ENCODE assay signal across 2 cellular contexts in the genomic region with DNA sequence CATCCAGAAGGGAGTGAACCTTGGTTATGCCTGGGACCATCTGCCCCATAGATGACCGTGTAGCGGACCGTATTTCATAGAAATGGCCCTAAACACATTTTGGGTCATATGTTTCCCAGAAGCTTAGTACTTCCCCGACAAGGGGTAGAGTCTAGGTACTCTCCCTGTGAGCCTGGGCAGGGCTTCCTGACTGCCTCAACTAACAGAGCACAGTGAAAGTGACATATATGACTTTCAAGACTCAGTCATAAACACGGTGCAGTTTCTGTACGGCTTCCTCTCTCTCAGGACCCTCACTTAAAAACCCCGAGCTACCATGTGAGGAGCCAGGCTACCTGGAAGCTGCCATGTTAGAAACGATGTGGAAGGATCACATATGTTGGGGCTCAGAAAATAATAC.
TF ChIP-seq lines count a peak whose summit lies in the region.

No MANE protein-coding gene starts in this region.

TF ChIP-seq in SK-N-SH treated with all-trans-retinoic acid at 6 μM for 48 hours, 23 proteins besides CTCF, POLR2A, EP300 and RAD21 (continued from another document):
- TF ChIP-seq ZNF8 (CRISPR knock-in tag; IDR thresholded peaks at IDR 0.05) (no peak), ZFP30 (CRISPR knock-in tag; IDR thresholded peaks at IDR 0.05) (no peak), ISL1 (CRISPR knock-in tag; IDR thresholded peaks at IDR 0.05) (no peak), TOX (CRISPR knock-in tag; IDR thresholded peaks at IDR 0.05; ENCODE audit: borderline replicate concordance) (no peak), OSR1 (CRISPR knock-in tag; IDR thresholded peaks at IDR 0.05) (no peak), TCF4 (CRISPR knock-in tag; IDR thresholded peaks at IDR 0.05; ENCODE audit: borderline replicate concordance) (no peak)
- TF ChIP-seq, protein P1, sequence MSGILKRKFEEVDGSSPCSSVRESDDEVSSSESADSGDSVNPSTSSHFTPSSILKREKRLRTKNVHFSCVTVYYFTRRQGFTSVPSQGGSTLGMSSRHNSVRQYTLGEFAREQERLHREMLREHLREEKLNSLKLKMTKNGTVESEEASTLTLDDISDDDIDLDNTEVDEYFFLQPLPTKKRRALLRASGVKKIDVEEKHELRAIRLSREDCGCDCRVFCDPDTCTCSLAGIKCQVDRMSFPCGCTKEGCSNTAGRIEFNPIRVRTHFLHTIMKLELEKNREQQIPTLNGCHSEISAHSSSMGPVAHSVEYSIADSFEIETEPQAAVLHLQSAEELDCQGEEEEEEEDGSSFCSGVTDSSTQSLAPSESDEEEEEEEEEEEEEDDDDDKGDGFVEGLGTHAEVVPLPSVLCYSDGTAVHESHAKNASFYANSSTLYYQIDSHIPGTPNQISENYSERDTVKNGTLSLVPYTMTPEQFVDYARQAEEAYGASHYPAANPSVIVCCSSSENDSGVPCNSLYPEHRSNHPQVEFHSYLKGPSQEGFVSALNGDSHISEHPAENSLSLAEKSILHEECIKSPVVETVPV (CRISPR knock-in tag; IDR thresholded peaks at IDR 0.05) = no peak
- TF ChIP-seq, protein P2, sequence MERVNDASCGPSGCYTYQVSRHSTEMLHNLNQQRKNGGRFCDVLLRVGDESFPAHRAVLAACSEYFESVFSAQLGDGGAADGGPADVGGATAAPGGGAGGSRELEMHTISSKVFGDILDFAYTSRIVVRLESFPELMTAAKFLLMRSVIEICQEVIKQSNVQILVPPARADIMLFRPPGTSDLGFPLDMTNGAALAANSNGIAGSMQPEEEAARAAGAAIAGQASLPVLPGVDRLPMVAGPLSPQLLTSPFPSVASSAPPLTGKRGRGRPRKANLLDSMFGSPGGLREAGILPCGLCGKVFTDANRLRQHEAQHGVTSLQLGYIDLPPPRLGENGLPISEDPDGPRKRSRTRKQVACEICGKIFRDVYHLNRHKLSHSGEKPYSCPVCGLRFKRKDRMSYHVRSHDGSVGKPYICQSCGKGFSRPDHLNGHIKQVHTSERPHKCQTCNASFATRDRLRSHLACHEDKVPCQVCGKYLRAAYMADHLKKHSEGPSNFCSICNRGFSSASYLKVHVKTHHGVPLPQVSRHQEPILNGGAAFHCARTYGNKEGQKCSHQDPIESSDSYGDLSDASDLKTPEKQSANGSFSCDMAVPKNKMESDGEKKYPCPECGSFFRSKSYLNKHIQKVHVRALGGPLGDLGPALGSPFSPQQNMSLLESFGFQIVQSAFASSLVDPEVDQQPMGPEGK (CRISPR knock-in tag; IDR thresholded peaks at IDR 0.05; ENCODE audit: borderline replicate concordance) = no peak
- TF ChIP-seq, protein P3, sequence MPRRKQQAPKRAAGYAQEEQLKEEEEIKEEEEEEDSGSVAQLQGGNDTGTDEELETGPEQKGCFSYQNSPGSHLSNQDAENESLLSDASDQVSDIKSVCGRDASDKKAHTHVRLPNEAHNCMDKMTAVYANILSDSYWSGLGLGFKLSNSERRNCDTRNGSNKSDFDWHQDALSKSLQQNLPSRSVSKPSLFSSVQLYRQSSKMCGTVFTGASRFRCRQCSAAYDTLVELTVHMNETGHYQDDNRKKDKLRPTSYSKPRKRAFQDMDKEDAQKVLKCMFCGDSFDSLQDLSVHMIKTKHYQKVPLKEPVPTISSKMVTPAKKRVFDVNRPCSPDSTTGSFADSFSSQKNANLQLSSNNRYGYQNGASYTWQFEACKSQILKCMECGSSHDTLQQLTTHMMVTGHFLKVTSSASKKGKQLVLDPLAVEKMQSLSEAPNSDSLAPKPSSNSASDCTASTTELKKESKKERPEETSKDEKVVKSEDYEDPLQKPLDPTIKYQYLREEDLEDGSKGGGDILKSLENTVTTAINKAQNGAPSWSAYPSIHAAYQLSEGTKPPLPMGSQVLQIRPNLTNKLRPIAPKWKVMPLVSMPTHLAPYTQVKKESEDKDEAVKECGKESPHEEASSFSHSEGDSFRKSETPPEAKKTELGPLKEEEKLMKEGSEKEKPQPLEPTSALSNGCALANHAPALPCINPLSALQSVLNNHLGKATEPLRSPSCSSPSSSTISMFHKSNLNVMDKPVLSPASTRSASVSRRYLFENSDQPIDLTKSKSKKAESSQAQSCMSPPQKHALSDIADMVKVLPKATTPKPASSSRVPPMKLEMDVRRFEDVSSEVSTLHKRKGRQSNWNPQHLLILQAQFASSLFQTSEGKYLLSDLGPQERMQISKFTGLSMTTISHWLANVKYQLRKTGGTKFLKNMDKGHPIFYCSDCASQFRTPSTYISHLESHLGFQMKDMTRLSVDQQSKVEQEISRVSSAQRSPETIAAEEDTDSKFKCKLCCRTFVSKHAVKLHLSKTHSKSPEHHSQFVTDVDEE (CRISPR knock-in tag; IDR thresholded peaks at IDR 0.05) = no peak

TF ChIP-seq in SK-N-SH, 30 proteins besides CTCF, POLR2A, EP300 and RAD21 (continued from another document):
- TF ChIP-seq RCOR1 (IDR thresholded peaks at IDR 0.05; ENCODE audit: low read length) (no peak), TEAD4 (IDR thresholded peaks at IDR 0.05; ENCODE audit: borderline replicate concordance, insufficient read depth) (no peak), JUND (IDR thresholded peaks at IDR 0.05) (no peak), CHD2 (IDR thresholded peaks at IDR 0.05; ENCODE audit: low read length, partially characterized antibody) (no peak), GABPA (IDR thresholded peaks at IDR 0.05; ENCODE audit: low read depth) (no peak), ELF1 (IDR thresholded peaks at IDR 0.05) (no peak), MEF2A (IDR thresholded peaks at IDR 0.05; ENCODE audit: borderline replicate concordance, low read depth) (no peak)
